ENCODE assay signal across 1 cellular context in genomic region chr3:69675773-69676660, GRCh38.
TF ChIP-seq lines count a peak whose summit lies in the region.

No MANE protein-coding gene starts in this region.

TF ChIP-seq in SK-N-SH treated with all-trans-retinoic acid at 6 μM for 48 hours, 23 proteins besides CTCF, POLR2A, EP300 and RAD21 (continued from another document):
- no peak for TF ChIP-seq PATZ1 (CRISPR knock-in tag; IDR thresholded peaks at IDR 0.05; ENCODE audit: borderline replicate concordance)
- no peak for TF ChIP-seq ZFP3 (CRISPR knock-in tag; IDR thresholded peaks at IDR 0.05)
- no peak for TF ChIP-seq GLIS3 (CRISPR knock-in tag; IDR thresholded peaks at IDR 0.05)
- no peak for TF ChIP-seq SNAI2 (CRISPR knock-in tag; IDR thresholded peaks at IDR 0.05)
- no peak for TF ChIP-seq ESRRG (CRISPR knock-in tag; IDR thresholded peaks at IDR 0.05)
- no peak for TF ChIP-seq CSDC2 (CRISPR knock-in tag; IDR thresholded peaks at IDR 0.05)
- TF ChIP-seq ISL1 (CRISPR knock-in tag; IDR thresholded peaks at IDR 0.05), result peak; percentile 40
TF ChIP-seq in SK-N-SH treated with all-trans-retinoic acid at 6 μM for 48 hours: peak in this region for 1.
